Comparison of ENCODE assay signal across 18 cellular contexts in genomic region chr10:97598407-97599271, GRCh38. TPM values are rescaled to one million over a fixed set of nuclear protein-coding genes. Genes with fewer than 3 reads are reported as not detected.
DNase-seq lines count a peak whose midpoint lies in the region; ATAC-seq, FAIRE-seq and TF ChIP-seq lines count a peak whose summit lies in the region.
"Had no signal": no experiment of that assay in that cellular context is flagged by ENCODE, and none has a peak within 500 bp of the region (broad histone marks: within the 10 kb centered on the region; RNA-seq: fewer than 3 reads in every experiment).

No MANE protein-coding gene starts in this region.

- CTCF ChIA-PET in activated CD4-positive, alpha-beta T cell treated with anti-CD3 and anti-CD28 coated beads for 36 hours (lab: Charles Lee) = interaction anchor here (0.8 to 1.4 kb wide), 4 partner anchors 10 to 388 kb away, joined by 3 to 4 read pairs (median 3); no protein-coding TSS in a partner anchor

- H3K36me3 ChIP-seq in heart left ventricle (no peaks in the 10 kb centered on the region), heart right ventricle (no peaks in the 10 kb centered on the region), kidney (ENCODE audit: control insufficient read depth in 1 of 2, insufficient read depth in 2 of 2, low read length in 2 of 2) (peaks cover 2 to 19% of the 10 kb centered on the region in 2 donors), tibial artery (no peaks in the 10 kb centered on the region)

- TF ChIP-seq POLR2A in heart left ventricle (IDR thresholded peaks at IDR 0.05) = no peak

- H3K4me1 Mint-ChIP-seq in activated CD4-positive, alpha-beta T cell treated with anti-CD3 and anti-CD28 coated beads for 36 hours = no peaks in the 10 kb centered on the region

- no peaks in the 10 kb centered on the region for H3K9me3 Mint-ChIP-seq in activated CD4-positive, alpha-beta T cell treated with anti-CD3 and anti-CD28 coated beads for 36 hours (ENCODE audit: low read depth)

- intact Hi-C loops in heart left ventricle (cut with DNase I) = no loop called here
- intact Hi-C loops in heart right ventricle (cut with DNase I) = no loop called here
- intact Hi-C loops in kidney (cut with DNase I) = no loop called here
- intact Hi-C loops in tibial artery (cut with DNase I; ENCODE audit: low total_unique reads) = no loop called here
- intact Hi-C loops in posterior vena cava (cut with DNase I) = no loop called here
- intact Hi-C loops in activated CD4-positive, alpha-beta T cell treated with anti-CD3 and anti-CD28 coated beads for 36 hours (cut with DNase I, micrococcal nuclease) = no loop called here

- H3K27me3 ChIP-seq in heart left ventricle = no peaks in the 10 kb centered on the region
- H3K27me3 ChIP-seq in heart right ventricle = no peaks in the 10 kb centered on the region
- H3K27me3 ChIP-seq in tibial artery = no peaks in the 10 kb centered on the region

- peaks cover 0 to 64% (median 19%) of the 10 kb centered on the region in 12 donors for H3K4me1 ChIP-seq in heart left ventricle
- H3K4me1 ChIP-seq in heart right ventricle = peaks cover 5 to 54% (median 24%) of the 10 kb centered on the region in 9 donors
- peaks cover 0 to 11% of the 10 kb centered on the region in 2 donors for H3K4me1 ChIP-seq in kidney (ENCODE audit: control insufficient read depth in 1 of 2, insufficient read depth in 1 of 2, low read depth in 1 of 2, low read length in 2 of 2)
- peaks cover 0 to 45% (median 27%) of the 10 kb centered on the region in 4 donors for H3K4me1 ChIP-seq in tibial artery

- H3K9me3 ChIP-seq in heart left ventricle (no peaks in the 10 kb centered on the region), heart right ventricle (no peaks in the 10 kb centered on the region), kidney (ENCODE audit: control insufficient read depth in 1 of 2, low read length in 2 of 2) (no peaks in the 10 kb centered on the region), tibial artery (no peaks in the 10 kb centered on the region)

- H3K4me3 ChIP-seq in heart left ventricle (no peak overlapping the region), heart right ventricle (no peak overlapping the region), kidney (ENCODE audit: low read length in 2 of 2) (no peak overlapping the region), tibial artery (no peak overlapping the region)
- H3K4me3 ChIP-seq: GM12878 had no signal

- no peak for TF ChIP-seq CTCF in heart left ventricle (IDR thresholded peaks at IDR 0.05)
- no peak for TF ChIP-seq CTCF in heart right ventricle (IDR thresholded peaks at IDR 0.05)
- no peak for TF ChIP-seq CTCF in kidney (IDR thresholded peaks at IDR 0.05; ENCODE audit: borderline replicate concordance, extremely low read depth, insufficient read depth)
- no peak for TF ChIP-seq CTCF in tibial artery (IDR thresholded peaks at IDR 0.05)

- no peak overlapping the region for H3K4me3 Mint-ChIP-seq in activated CD4-positive, alpha-beta T cell treated with anti-CD3 and anti-CD28 coated beads for 36 hours
- H3K4me3 Mint-ChIP-seq: CD4-positive, CD25-positive, alpha-beta regulatory T cell had no signal

- H3K9ac ChIP-seq in kidney (ENCODE audit: low read length in 2 of 2) = no peak overlapping the region

- 88 to 94% (median 93%) methylated on average over 19 of the region's 19 CpGs for WGBS in heart left ventricle, 4 donors
- 93 to 94% methylated on average over 19 of the region's 19 CpGs for WGBS in heart right ventricle, 2 donors

- no peak for FAIRE-seq in RCC 7860 (lab: Jason Lieb, UNC)
- no peak for FAIRE-seq in kidney (lab: Jason Lieb, UNC)
- FAIRE-seq: GM12878 had no signal

- no peak overlapping the region for H3K27ac Mint-ChIP-seq in activated CD4-positive, alpha-beta T cell treated with anti-CD3 and anti-CD28 coated beads for 36 hours

- POLR2A ChIA-PET in activated CD4-positive, alpha-beta T cell treated with anti-CD3 and anti-CD28 coated beads for 36 hours (lab: Charles Lee) = no interaction called here

- no peaks in the 10 kb centered on the region for H3K27me3 Mint-ChIP-seq in activated CD4-positive, alpha-beta T cell treated with anti-CD3 and anti-CD28 coated beads for 36 hours
- H3K27me3 Mint-ChIP-seq: CD4-positive, CD25-positive, alpha-beta regulatory T cell had no signal

- H3K27ac ChIP-seq in heart left ventricle (peak overlapping the region in 7 of 12 donors; percentile 61 to 95 (median 90)), heart right ventricle (peak overlapping the region in 5 of 10 donors; percentile 15 to 99 (median 96)), kidney (ENCODE audit: low read depth in 2 of 2, low read length in 2 of 2) (peak overlapping the region; percentile 3 to 53), tibial artery (peak overlapping the region; percentile 8 to 93)

- DNase-seq in heart left ventricle (no peak), heart right ventricle (no peak), RCC 7860 (ENCODE audit: low spot score) (peak; percentile 14), kidney (peak; percentile 73), tibial artery (no peak), posterior vena cava (ENCODE audit: low spot score) (no peak), AG08395 (ENCODE audit: low spot score) (no peak)
- DNase-seq in activated CD4-positive, alpha-beta T cell treated with anti-CD3 and anti-CD28 coated beads for 36 hours = no peak
- DNase-seq: CD4-positive, CD25-positive, alpha-beta regulatory T cell; DMS79; MV-4-11; NCI-H1417 treated with DMSO at 0.1 percent for 48 hours; NCI-H2029 treated with DMSO at 0.1 percent for 48 hours; NCI-H526 treated with DMSO at 0.1 percent for 48 hours; NK-92 treated with Interleukin-12 subunit alpha and Interleukin-12 subunit beta, amount 100 ng/mL, for 24 hours; SHP77 treated with DMSO at 0.1 percent for 48 hours had no signal

- no peak for ATAC-seq in heart left ventricle
- ATAC-seq in heart right ventricle = no peak
- ATAC-seq in activated CD4-positive, alpha-beta T cell treated with anti-CD3 and anti-CD28 coated beads for 36 hours = no peak
- ATAC-seq: GM12878 had no signal

- no peaks in the 10 kb centered on the region for H3K36me3 Mint-ChIP-seq in activated CD4-positive, alpha-beta T cell treated with anti-CD3 and anti-CD28 coated beads for 36 hours (ENCODE audit: low read depth)
- H3K36me3 Mint-ChIP-seq: CD4-positive, CD25-positive, alpha-beta regulatory T cell had no signal

RNA-seq across cellular contexts. Expression of gene C10orf62, which starts 9.1 kb away (rescaled TPM):
- total RNA-seq in heart left ventricle (1 to 10 TPM in 2 of 9 donors, under 1 TPM in 7; 0.24 to 2.1 (median 0.58) TPM), heart right ventricle (1 to 10 TPM in 3 of 10 donors, under 1 TPM in 5, not detected in 2; 0.20 to 1.7 (median 0.73) TPM), kidney (1.6 TPM), posterior vena cava (under 1 TPM; 0.19 to 0.46 TPM)
- polyA plus RNA-seq in heart left ventricle (1 to 10 TPM; 1.3 to 1.8 TPM), heart right ventricle (1 to 10 TPM; 1.1 to 2.4 TPM), kidney (ENCODE audit: insufficient read depth, low read depth, low replicate concordance) (0.77 TPM)
- total RNA-seq in activated CD4-positive, alpha-beta T cell treated with anti-CD3 and anti-CD28 coated beads for 36 hours = not detected
- total RNA-seq: A172; CD4-positive, CD25-positive, alpha-beta regulatory T cell; GM12878 had no signal
- polyA plus RNA-seq: CD4-positive, CD25-positive, alpha-beta regulatory T cell; GM12878 had no signal

RNA-seq across cellular contexts. Expression of gene HOGA1, which starts 14.4 kb away (rescaled TPM):
- total RNA-seq in heart left ventricle = 10 to 100 TPM in 8 of 9 donors, 1 to 10 TPM in 1; 7.5 to 82.6 (median 19.2) TPM
- polyA plus RNA-seq in heart left ventricle = 10 to 100 TPM; 35.2 to 73.4 TPM
- 10 to 100 TPM in 9 of 10 donors, 1 to 10 TPM in 1; 8.9 to 42.5 (median 17.4) TPM for total RNA-seq in heart right ventricle
- 10 to 100 TPM; 30.4 to 58.3 TPM for polyA plus RNA-seq in heart right ventricle
- total RNA-seq in kidney = 28.8 TPM
- polyA plus RNA-seq in kidney (ENCODE audit: insufficient read depth, low read depth, low replicate concordance) = 100 TPM
- 1 to 10 TPM; 1.5 to 4.1 TPM for total RNA-seq in posterior vena cava
- total RNA-seq in activated CD4-positive, alpha-beta T cell treated with anti-CD3 and anti-CD28 coated beads for 36 hours = not detected
- total RNA-seq: CD4-positive, CD25-positive, alpha-beta regulatory T cell; GM12878 had no signal
- polyA plus RNA-seq: CD4-positive, CD25-positive, alpha-beta regulatory T cell had no signal

RNA-seq across cellular contexts. Expression of gene ANKRD2, which starts 26.1 kb away (rescaled TPM):
- 1,000 to 10,000 TPM in 1 of 9 donors, 100 to 1,000 TPM in 6, 10 to 100 TPM in 2; 56.7 to 2,367 (median 517) TPM for total RNA-seq in heart left ventricle
- polyA plus RNA-seq in heart left ventricle = 100 to 1,000 TPM; 450 to 857 TPM
- 100 to 1,000 TPM in 6 of 10 donors, 10 to 100 TPM in 4; 46.3 to 395 (median 133) TPM for total RNA-seq in heart right ventricle
- polyA plus RNA-seq in heart right ventricle = 100 to 1,000 TPM; 248 to 370 TPM
- 3.6 TPM for total RNA-seq in kidney
- 10.0 TPM for polyA plus RNA-seq in kidney (ENCODE audit: insufficient read depth, low read depth, low replicate concordance)
- 1 to 10 TPM in 1 of 2 donors, under 1 TPM in 1; 0.67 to 1.1 TPM for total RNA-seq in posterior vena cava
- total RNA-seq in activated CD4-positive, alpha-beta T cell treated with anti-CD3 and anti-CD28 coated beads for 36 hours = not detected
- total RNA-seq: CD4-positive, CD25-positive, alpha-beta regulatory T cell had no signal
- polyA plus RNA-seq: CD4-positive, CD25-positive, alpha-beta regulatory T cell had no signal

RNA-seq across cellular contexts. Expression of gene MORN4, which starts 34.7 kb away (rescaled TPM):
- total RNA-seq in heart left ventricle (10 to 100 TPM in 6 of 9 donors, 1 to 10 TPM in 3; 7.2 to 21.0 (median 10.8) TPM), heart right ventricle (10 to 100 TPM in 8 of 10 donors, 1 to 10 TPM in 2; 4.4 to 17.1 (median 12.8) TPM), kidney (9.1 TPM), posterior vena cava (1 to 10 TPM; 3.4 to 6.5 TPM)
- polyA plus RNA-seq in heart left ventricle (10 to 100 TPM; 16.1 to 31.7 TPM), heart right ventricle (10 to 100 TPM; 16.0 to 17.6 TPM), kidney (ENCODE audit: insufficient read depth, low read depth, low replicate concordance) (21.2 TPM)
- 1 to 10 TPM; 3.9 to 5.3 TPM for total RNA-seq in activated CD4-positive, alpha-beta T cell treated with anti-CD3 and anti-CD28 coated beads for 36 hours

RNA-seq across cellular contexts. Expression of gene PI4K2A, which starts 41.8 kb away (rescaled TPM):
- total RNA-seq in heart left ventricle = 10 to 100 TPM; 10.4 to 24.2 (median 17.3) TPM
- polyA plus RNA-seq in heart left ventricle = 10 to 100 TPM in 1 of 2 donors, 1 to 10 TPM in 1; 5.6 to 36.8 TPM
- 10 to 100 TPM in 9 of 10 donors, 1 to 10 TPM in 1; 9.4 to 18.5 (median 14.2) TPM for total RNA-seq in heart right ventricle
- polyA plus RNA-seq in heart right ventricle = 10 to 100 TPM in 1 of 2 donors, 1 to 10 TPM in 1; 5.3 to 20.7 TPM
- 14.2 TPM for total RNA-seq in kidney
- polyA plus RNA-seq in kidney (ENCODE audit: insufficient read depth, low read depth, low replicate concordance) = 17.3 TPM
- total RNA-seq in posterior vena cava = 10 to 100 TPM; 13.8 to 15.9 TPM
- total RNA-seq in activated CD4-positive, alpha-beta T cell treated with anti-CD3 and anti-CD28 coated beads for 36 hours = 1 to 10 TPM; 8.5 to 8.9 TPM

Comparison
In these comparisons a context has a peak if more than half of its experiments do, and no peak if none do; other contexts are left out.
1. DNase-seq: peak in RCC 7860 (single experiment) and kidney (single experiment); none in heart left ventricle (0 of 5), heart right ventricle (0 of 2), tibial artery (0 of 2), posterior vena cava (single experiment), activated CD4-positive, alpha-beta T cell treated with anti-CD3 and anti-CD28 coated beads for 36 hours (single experiment) and AG08395 (single experiment).
2. RNA of gene ANKRD2, which starts 26.1 kb away (total RNA-seq): 56.7 to 2,367 TPM in heart left ventricle and 46.3 to 395 TPM in heart right ventricle; 3.6 TPM in kidney (single experiment), 0.67 to 1.1 TPM in posterior vena cava and not detected in activated CD4-positive, alpha-beta T cell treated with anti-CD3 and anti-CD28 coated beads for 36 hours; every median in the first group is over 10 times any median in the second.